8 cellular contexts compared by ENCODE assay signal in genomic region chr10:80468002-80468401, GRCh38. TPM values are rescaled to one million over a fixed set of nuclear protein-coding genes. Genes with fewer than 3 reads are reported as not detected.
DNase-seq lines count a peak whose midpoint lies in the region; ATAC-seq and TF ChIP-seq lines count a peak whose summit lies in the region.

No MANE protein-coding gene starts in this region.

- H3K4me2 ChIP-seq in mammary epithelial cell (ENCODE audit: insufficient read depth, low read depth, low read length), result no peak overlapping the region
- no peak overlapping the region for H3K4me2 ChIP-seq in Karpas-422 (ENCODE audit: low read depth, low read length, poor library complexity, severe bottlenecking)

- POLR2A ChIA-PET in MCF 10A (lab: Yijun Ruan, JAX), result interaction anchor here (0.6 to 11.9 kb wide), 4 partner anchors 10 to 556 kb away, joined by 4 to 205 read pairs (median 91); partner anchors contain the start of gene TSPAN14

- H2AFZ ChIP-seq in mammary epithelial cell (ENCODE audit: low read depth, low read length), result no peak overlapping the region
- no peak overlapping the region for H2AFZ ChIP-seq in Karpas-422 (ENCODE audit: low read length)

- 26% methylated on average over 6 of the region's 6 CpGs for WGBS in mammary epithelial cell (ENCODE audit: low coverage, missing lambda C conversion rate)
- WGBS in mesodermal cell (ENCODE audit: insufficient coverage in 2 of 2), 2 experiments, result 20 to 40% methylated on average over 1 of the region's 6 CpGs
- WGBS in stomach, 5 donors, result 45 to 67% (median 46%) methylated on average over 6 of the region's 6 CpGs

- peaks cover 2% of the 10 kb centered on the region for H3K36me3 ChIP-seq in mammary epithelial cell (ENCODE audit: insufficient read depth, low read length)
- peaks cover 35% of the 10 kb centered on the region for H3K36me3 ChIP-seq in mesodermal cell (ENCODE audit: control insufficient read depth, insufficient read depth, low read length)
- H3K36me3 ChIP-seq in stomach, result peaks cover 0 to 37% (median 24%) of the 10 kb centered on the region in 4 donors
- H3K36me3 ChIP-seq in Karpas-422 (ENCODE audit: insufficient read depth, low read length), result no peaks in the 10 kb centered on the region

- H3K27ac ChIP-seq in mammary epithelial cell (ENCODE audit: insufficient read depth, low read depth, low read length) (no peak overlapping the region), coronary artery (peak overlapping the region; percentile 36 to 83), mesodermal cell (ENCODE audit: low read depth, low read length, severe bottlenecking) (peak overlapping the region; percentile 60), stomach (peak overlapping the region; percentile 39 to 91 (median 78)), Karpas-422 (ENCODE audit: low read length) (no peak overlapping the region)

- H3K9me2 ChIP-seq in Karpas-422 (replicated peaks; ENCODE audit: insufficient read depth, low read length), result no peaks in the 10 kb centered on the region

- peaks cover 28% of the 10 kb centered on the region for H3K36me3 Mint-ChIP-seq in MCF 10A (ENCODE audit: insufficient read depth, unreplicated experiment)

- H3K4me3 ChIP-seq in mammary epithelial cell (replicated peaks in 1 of 3; ENCODE audit: insufficient read depth in 1 of 3, low read depth in 2 of 3, low read length in 3 of 3) (no peak overlapping the region), coronary artery (peak overlapping the region; percentile 36), mesodermal cell (ENCODE audit: extremely low read depth, insufficient read depth, low read length, poor library complexity, severe bottlenecking) (no peak overlapping the region), stomach (peak overlapping the region in 1 of 4 donors; percentile 27), Karpas-422 (ENCODE audit: low read length) (no peak overlapping the region)

- in situ Hi-C loops in mammary epithelial cell (cut with MboI; ENCODE audit: low sequenced_read_pairs in 2 of 2), result no loop called here

- TF ChIP-seq POLR2A in stomach (IDR thresholded peaks at IDR 0.05), result no peak

- no peaks in the 10 kb centered on the region for H3K27me3 ChIP-seq in mammary epithelial cell (ENCODE audit: insufficient read depth, low read length)
- no peaks in the 10 kb centered on the region for H3K27me3 ChIP-seq in stomach
- no peaks in the 10 kb centered on the region for H3K27me3 ChIP-seq in Karpas-422 (ENCODE audit: low read length)

- no peak overlapping the region for H3K4me3 Mint-ChIP-seq in MCF 10A (ENCODE audit: unreplicated experiment)

- H3K9me3 ChIP-seq in mammary epithelial cell (replicated peaks; ENCODE audit: insufficient read depth, low read length), result no peaks in the 10 kb centered on the region
- H3K9me3 ChIP-seq in mesodermal cell (ENCODE audit: control insufficient read depth, low read length), result no peaks in the 10 kb centered on the region
- no peaks in the 10 kb centered on the region for H3K9me3 ChIP-seq in stomach
- no peaks in the 10 kb centered on the region for H3K9me3 ChIP-seq in Karpas-422 (ENCODE audit: low read length)

- H3K4me1 ChIP-seq in mammary epithelial cell (ENCODE audit: insufficient read depth, low read length), result peaks cover 83% of the 10 kb centered on the region
- H3K4me1 ChIP-seq in mesodermal cell (ENCODE audit: control insufficient read depth, insufficient read depth, low read length, poor library complexity, severe bottlenecking), result peaks cover 53% of the 10 kb centered on the region
- peaks cover 72 to 100% (median 98%) of the 10 kb centered on the region in 4 donors for H3K4me1 ChIP-seq in stomach
- H3K4me1 ChIP-seq in Karpas-422 (ENCODE audit: low read length), result peaks cover 32% of the 10 kb centered on the region

- H3K27ac Mint-ChIP-seq in MCF 10A (ENCODE audit: low read depth, unreplicated experiment), result peak overlapping the region; percentile 77

- H3K79me2 ChIP-seq in mammary epithelial cell (ENCODE audit: insufficient read depth, low read length), result peaks cover 75% of the 10 kb centered on the region
- H3K79me2 ChIP-seq in Karpas-422 (ENCODE audit: low read length), result no peaks in the 10 kb centered on the region

- H3K4me1 Mint-ChIP-seq in MCF 10A (ENCODE audit: insufficient read depth, unreplicated experiment), result peaks cover 62% of the 10 kb centered on the region

- H3K9me3 Mint-ChIP-seq in MCF 10A (ENCODE audit: unreplicated experiment), result no peaks in the 10 kb centered on the region

- dilution Hi-C loops in mammary epithelial cell (cut with HindIII; ENCODE audit: low sequenced_read_pairs), result loop anchor here (5.0 kb wide), 1 partner anchor 39 kb away; no protein-coding TSS in a partner anchor

- BruUV-seq in MCF 10A (replicated peaks; lab: Mats Ljungman, UMichigan), result no TSS peak
- BruUV-seq in mammary epithelial cell (replicated peaks; lab: Mats Ljungman, UMichigan), result no TSS peak

- CTCF ChIA-PET in MCF 10A (lab: Yijun Ruan, JAX), result interaction anchor here (0.6 to 33.7 kb wide), 6 partner anchors 9 to 580 kb away, joined by 3 to 923 read pairs (median 4); no protein-coding TSS in a partner anchor
- CTCF ChIA-PET in mammary epithelial cell (lab: Charles Lee; ENCODE audit: low non-redundant PET), result no interaction called here

- no peaks in the 10 kb centered on the region for H3K27me3 Mint-ChIP-seq in MCF 10A (ENCODE audit: insufficient read depth, unreplicated experiment)

- H3K9ac ChIP-seq in mammary epithelial cell (ENCODE audit: insufficient read depth, low read length), result no peak overlapping the region
- H3K9ac ChIP-seq in Karpas-422 (ENCODE audit: low read length), result no peak overlapping the region

- intact Hi-C loops in MCF 10A (cut with micrococcal nuclease) (no loop called here), mammary epithelial cell (cut with micrococcal nuclease) (no loop called here), stomach (cut with DNase I; ENCODE audit: low total_unique reads) (no loop called here)

- no peak for DNase-seq in MCF 10A (ENCODE audit: unreplicated experiment)
- DNase-seq in mammary epithelial cell, result no peak
- DNase-seq in coronary artery (ENCODE audit: low spot score), result no peak
- DNase-seq in stomach, result peak; percentile 52
- DNase-seq in Karpas-422, result no peak
- DNase-seq in NCI-H524 treated with DMSO at 0.1 percent for 48 hours (lab: John Stamatoyannopoulos, UW), result no peak

- no peak for ATAC-seq in HG02885 (IDR thresholded peaks at IDR 0.05; ENCODE audit: poor library complexity, unreplicated experiment)

- no peaks in the 10 kb centered on the region for H4K20me1 ChIP-seq in mammary epithelial cell (ENCODE audit: insufficient read depth, low read length)
- no peaks in the 10 kb centered on the region for H4K20me1 ChIP-seq in Karpas-422 (ENCODE audit: insufficient read depth, low read depth, low read length)

- TF ChIP-seq CTCF in MCF 10A (IDR thresholded peaks at IDR 0.05; ENCODE audit: unreplicated experiment) (no peak), mammary epithelial cell (conservative IDR thresholded peaks at IDR 0.05 in 1 of 2, IDR thresholded peaks at IDR 0.05 in 1 of 2; ENCODE audit: extremely low read depth in 1 of 2, insufficient read depth in 1 of 2, low read depth in 1 of 2, low read length in 2 of 2) (no peak), coronary artery (IDR thresholded peaks at IDR 0.05) (no peak), stomach (IDR thresholded peaks at IDR 0.05) (no peak)

- TF ChIP-seq EP300 in stomach (IDR thresholded peaks at IDR 0.05), result no peak

RNA-seq across cellular contexts. Expression of gene TSPAN14, which starts 13.9 kb away (rescaled TPM):
- 46.9 and 53.7 TPM in 2 replicates for total RNA-seq in MCF 10A (2022)
- total RNA-seq in mammary epithelial cell, result 100 to 1,000 TPM in 1 of 2 donors, 10 to 100 TPM in 1; 47.8 to 102 TPM
- polyA plus RNA-seq in mammary epithelial cell, result 97.2 TPM
- polyA minus RNA-seq in mammary epithelial cell, result 85.5 TPM
- 117 TPM for polyA plus RNA-seq in mesodermal cell (2013, experiment 1 of 2)
- 90.6 TPM for polyA plus RNA-seq in mesodermal cell (2013, experiment 2 of 2)
- total RNA-seq in stomach, result 10 to 100 TPM; 24.4 to 82.6 (median 42.9) TPM
- polyA plus RNA-seq in stomach, result 10 to 100 TPM in 2 of 3 donors, 1 to 10 TPM in 1; 7.0 to 21.5 (median 13.7) TPM
- 3.4 TPM in 2 replicates for total RNA-seq in Karpas-422 (2014; rRNA removed; shearing (Covaris generic); ENCODE audit: low replicate concordance)

RNA-seq across cellular contexts. Expression of gene PRXL2A, which starts 59.7 kb away (rescaled TPM):
- total RNA-seq in MCF 10A (2022), result 6.0 and 6.7 TPM in 2 replicates
- total RNA-seq in mammary epithelial cell, result 10 to 100 TPM; 11.0 to 58.6 TPM
- polyA plus RNA-seq in mammary epithelial cell, result 34.8 TPM
- polyA minus RNA-seq in mammary epithelial cell, result 14.7 TPM
- polyA plus RNA-seq in mesodermal cell (2013, experiment 1 of 2), result 87.4 TPM
- 88.2 TPM for polyA plus RNA-seq in mesodermal cell (2013, experiment 2 of 2)
- total RNA-seq in stomach, result 10 to 100 TPM in 4 of 5 donors, 1 to 10 TPM in 1; 6.7 to 56.8 (median 16.2) TPM
- polyA plus RNA-seq in stomach, result 10 to 100 TPM; 16.2 to 36.3 (median 19.4) TPM
- 1.7 and 7.2 TPM in 2 replicates for total RNA-seq in Karpas-422 (2014; rRNA removed; shearing (Covaris generic); ENCODE audit: low replicate concordance)

Comparison
In these comparisons a context has a peak if more than half of its experiments do, and no peak if none do; other contexts are left out.
1. H3K27ac ChIP-seq: peak in coronary artery (2 of 2), mesodermal cell (single experiment) and stomach (5 of 5); none in mammary epithelial cell (single experiment) and Karpas-422 (single experiment).